12 cellular contexts compared by ENCODE assay signal in the genomic region with DNA sequence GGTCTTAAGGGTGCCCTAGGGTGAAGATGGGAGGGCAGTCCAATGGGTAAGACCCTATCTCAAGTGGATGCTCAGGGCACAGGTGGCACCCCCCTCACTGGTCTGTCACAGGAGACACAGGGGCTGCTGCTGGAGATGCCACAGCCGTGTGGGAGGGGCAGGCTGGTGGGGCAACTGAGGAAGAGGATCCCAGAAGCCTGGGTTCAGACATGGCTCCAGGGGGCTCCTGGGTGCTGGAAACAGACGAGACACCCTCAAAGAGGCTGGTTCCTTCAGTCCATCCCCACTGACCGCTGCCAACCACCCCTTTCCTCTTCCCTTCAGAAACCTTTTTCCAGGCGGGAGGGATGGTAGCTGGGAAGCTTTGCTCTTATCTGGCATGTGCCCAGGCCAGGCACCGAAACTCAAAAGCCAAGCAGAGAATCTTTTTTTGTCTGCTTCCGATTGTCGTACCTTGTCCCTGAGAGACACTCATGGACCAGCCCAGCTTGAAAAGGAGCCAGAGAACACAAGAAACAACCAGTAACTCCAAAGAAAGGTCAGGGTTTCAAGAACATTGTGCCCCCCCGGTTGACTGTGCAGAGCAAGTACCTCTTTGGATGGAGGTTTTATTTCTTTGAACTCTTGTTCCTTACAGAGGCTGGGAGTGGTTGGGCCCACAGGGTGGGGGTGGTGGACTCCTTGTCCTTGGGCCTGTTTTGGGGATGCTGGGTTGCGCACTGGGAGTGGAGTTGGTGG. TPM values are rescaled to one million over a fixed set of nuclear protein-coding genes. Genes with fewer than 3 reads are reported as not detected.
"Had no signal": no experiment of that assay in that cellular context is flagged by ENCODE, and none has a peak within 500 bp of the region (broad histone marks: within the 10 kb centered on the region; RNA-seq: fewer than 3 reads in every experiment).

No MANE protein-coding gene starts in this region.

- H3K4me1 ChIP-seq: upper lobe of right lung had no signal

- H3K27ac ChIP-seq: upper lobe of right lung had no signal

- H3K9me3 ChIP-seq: mucosa of descending colon, upper lobe of right lung had no signal

- DNase-seq: activated B cell treated with CpG ODN at 0.5 μM for 24 hours; activated CD4-positive, alpha-beta T cell treated with anti-CD3 and anti-CD28 coated beads, Interleukin-2, amount 10 ng/mL, durations not matched to agents 24 days and 14 days; activated naive CD4-positive, alpha-beta T cell treated with anti-CD3 and anti-CD28 coated beads for 36 hours; central memory CD4-positive, alpha-beta T cell; effector CD8-positive, alpha-beta T cell; hippocampal formation; naive thymus-derived CD8-positive, alpha-beta T cell; upper lobe of right lung had no signal

- H3K4me3 ChIP-seq: coronary artery, lung, mucosa of descending colon, skin epidermis, upper lobe of right lung had no signal

- H3K36me3 ChIP-seq: upper lobe of right lung had no signal

- H3K27me3 ChIP-seq: upper lobe of right lung had no signal

- ATAC-seq: naive thymus-derived CD8-positive, alpha-beta T cell; upper lobe of right lung had no signal

RNA-seq across cellular contexts. Expression of gene EMILIN3, which starts 28.5 kb away (rescaled TPM):
- total RNA-seq: activated B cell treated with CpG ODN at 0.5 μM for 24 hours; activated naive CD4-positive, alpha-beta T cell treated with anti-CD3 and anti-CD28 coated beads for 36 hours; naive thymus-derived CD8-positive, alpha-beta T cell; upper lobe of right lung had no signal
